1 cellular context compared by ENCODE assay signal in the genomic region with DNA sequence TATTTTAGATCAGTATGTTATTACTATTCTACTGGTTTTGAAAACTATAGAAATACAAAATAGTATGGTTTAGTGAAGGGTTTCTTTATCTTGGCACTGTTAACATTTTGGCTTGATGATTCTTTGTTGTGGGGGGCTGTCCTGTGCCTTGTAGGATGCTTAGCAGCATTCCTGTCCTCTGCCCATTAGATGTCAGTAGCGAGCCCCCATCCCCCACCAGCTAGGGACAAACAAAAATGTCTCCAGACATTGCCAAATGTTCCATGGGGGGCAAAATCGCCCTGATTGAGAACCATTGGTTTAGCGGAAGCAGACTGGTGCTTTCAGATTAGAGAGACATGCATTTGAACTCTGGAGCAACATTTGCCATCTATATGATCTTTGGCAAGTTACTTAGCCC.
TF ChIP-seq lines count a peak whose summit lies in the region.

No MANE protein-coding gene starts in this region.

TF ChIP-seq in SK-N-SH treated with all-trans-retinoic acid at 6 μM for 48 hours, 23 proteins besides CTCF, POLR2A, EP300 and RAD21 (continued from another document):
- TF ChIP-seq, protein P1, sequence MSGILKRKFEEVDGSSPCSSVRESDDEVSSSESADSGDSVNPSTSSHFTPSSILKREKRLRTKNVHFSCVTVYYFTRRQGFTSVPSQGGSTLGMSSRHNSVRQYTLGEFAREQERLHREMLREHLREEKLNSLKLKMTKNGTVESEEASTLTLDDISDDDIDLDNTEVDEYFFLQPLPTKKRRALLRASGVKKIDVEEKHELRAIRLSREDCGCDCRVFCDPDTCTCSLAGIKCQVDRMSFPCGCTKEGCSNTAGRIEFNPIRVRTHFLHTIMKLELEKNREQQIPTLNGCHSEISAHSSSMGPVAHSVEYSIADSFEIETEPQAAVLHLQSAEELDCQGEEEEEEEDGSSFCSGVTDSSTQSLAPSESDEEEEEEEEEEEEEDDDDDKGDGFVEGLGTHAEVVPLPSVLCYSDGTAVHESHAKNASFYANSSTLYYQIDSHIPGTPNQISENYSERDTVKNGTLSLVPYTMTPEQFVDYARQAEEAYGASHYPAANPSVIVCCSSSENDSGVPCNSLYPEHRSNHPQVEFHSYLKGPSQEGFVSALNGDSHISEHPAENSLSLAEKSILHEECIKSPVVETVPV (CRISPR knock-in tag; IDR thresholded peaks at IDR 0.05) = no peak
- TF ChIP-seq, protein P2, sequence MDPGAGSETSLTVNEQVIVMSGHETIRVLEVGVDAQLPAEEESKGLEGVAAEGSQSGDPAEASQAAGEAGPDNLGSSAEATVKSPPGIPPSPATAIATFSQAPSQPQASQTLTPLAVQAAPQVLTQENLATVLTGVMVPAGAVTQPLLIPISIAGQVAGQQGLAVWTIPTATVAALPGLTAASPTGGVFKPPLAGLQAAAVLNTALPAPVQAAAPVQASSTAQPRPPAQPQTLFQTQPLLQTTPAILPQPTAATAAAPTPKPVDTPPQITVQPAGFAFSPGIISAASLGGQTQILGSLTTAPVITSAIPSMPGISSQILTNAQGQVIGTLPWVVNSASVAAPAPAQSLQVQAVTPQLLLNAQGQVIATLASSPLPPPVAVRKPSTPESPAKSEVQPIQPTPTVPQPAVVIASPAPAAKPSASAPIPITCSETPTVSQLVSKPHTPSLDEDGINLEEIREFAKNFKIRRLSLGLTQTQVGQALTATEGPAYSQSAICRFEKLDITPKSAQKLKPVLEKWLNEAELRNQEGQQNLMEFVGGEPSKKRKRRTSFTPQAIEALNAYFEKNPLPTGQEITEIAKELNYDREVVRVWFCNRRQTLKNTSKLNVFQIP (CRISPR knock-in tag; IDR thresholded peaks at IDR 0.05; ENCODE audit: borderline replicate concordance, low read depth) = no peak
- TF ChIP-seq PPARA (CRISPR knock-in tag; IDR thresholded peaks at IDR 0.05; ENCODE audit: borderline replicate concordance) = no peak
- TF ChIP-seq, protein P3, sequence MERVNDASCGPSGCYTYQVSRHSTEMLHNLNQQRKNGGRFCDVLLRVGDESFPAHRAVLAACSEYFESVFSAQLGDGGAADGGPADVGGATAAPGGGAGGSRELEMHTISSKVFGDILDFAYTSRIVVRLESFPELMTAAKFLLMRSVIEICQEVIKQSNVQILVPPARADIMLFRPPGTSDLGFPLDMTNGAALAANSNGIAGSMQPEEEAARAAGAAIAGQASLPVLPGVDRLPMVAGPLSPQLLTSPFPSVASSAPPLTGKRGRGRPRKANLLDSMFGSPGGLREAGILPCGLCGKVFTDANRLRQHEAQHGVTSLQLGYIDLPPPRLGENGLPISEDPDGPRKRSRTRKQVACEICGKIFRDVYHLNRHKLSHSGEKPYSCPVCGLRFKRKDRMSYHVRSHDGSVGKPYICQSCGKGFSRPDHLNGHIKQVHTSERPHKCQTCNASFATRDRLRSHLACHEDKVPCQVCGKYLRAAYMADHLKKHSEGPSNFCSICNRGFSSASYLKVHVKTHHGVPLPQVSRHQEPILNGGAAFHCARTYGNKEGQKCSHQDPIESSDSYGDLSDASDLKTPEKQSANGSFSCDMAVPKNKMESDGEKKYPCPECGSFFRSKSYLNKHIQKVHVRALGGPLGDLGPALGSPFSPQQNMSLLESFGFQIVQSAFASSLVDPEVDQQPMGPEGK (CRISPR knock-in tag; IDR thresholded peaks at IDR 0.05; ENCODE audit: borderline replicate concordance) = no peak
- TF ChIP-seq TOX (CRISPR knock-in tag; IDR thresholded peaks at IDR 0.05; ENCODE audit: borderline replicate concordance) = no peak
- no peak for TF ChIP-seq ZNF8 (CRISPR knock-in tag; IDR thresholded peaks at IDR 0.05)
- TF ChIP-seq GLIS3 (CRISPR knock-in tag; IDR thresholded peaks at IDR 0.05) = no peak
- no peak for TF ChIP-seq ZNF70 (CRISPR knock-in tag; IDR thresholded peaks at IDR 0.05)
- TF ChIP-seq CSDC2 (CRISPR knock-in tag; IDR thresholded peaks at IDR 0.05) = no peak
- no peak for TF ChIP-seq ESRRG (CRISPR knock-in tag; IDR thresholded peaks at IDR 0.05)
